ENCODE assay signal across 20 cellular contexts in genomic region chr10:126846959-126847358, GRCh38.
"Had no signal": no experiment of that assay in that cellular context is flagged by ENCODE, and none has a peak within 500 bp of the region (broad histone marks: within the 10 kb centered on the region; RNA-seq: fewer than 3 reads in every experiment).

No MANE protein-coding gene starts in this region.

- DNase-seq: activated CD4-positive, alpha-beta memory T cell treated with anti-CD3 and anti-CD28 coated beads, Interleukin-2, amount 10 ng/mL, durations not matched to agents 7 days and 5 days; activated CD4-positive, alpha-beta T cell treated with anti-CD3 and anti-CD28 coated beads for 36 hours; activated effector memory CD4-positive, alpha-beta T cell treated with Interleukin-2 at 50 U/mL for 16 hours; activated T-cell treated with anti-CD3 and anti-CD28 coated beads, Interleukin-2, amount 50 U/mL, for 24 hours; amniotic stem cell; dorsolateral prefrontal cortex; foreskin fibroblast; left cardiac atrium; lower lobe of right lung; pancreas; stimulated activated CD4-positive, alpha-beta T cell treated with anti-CD3 and anti-CD28 coated beads, Interleukin-1b, Interleukin-23, amount 100 ng/mL, for 48 hours; T-helper 17 cell; WERI-Rb-1 had no signal

- H3K27me3 ChIP-seq: breast epithelium, dorsolateral prefrontal cortex, pancreas had no signal

- H3K9me3 ChIP-seq: breast epithelium, lower lobe of right lung, pancreas, thoracic aorta had no signal

- FAIRE-seq: endometrium, pancreas had no signal

- H3K27ac Mint-ChIP-seq: activated CD4-positive, alpha-beta memory T cell treated with anti-CD3 and anti-CD28 coated beads, Interleukin-2, amount 10 ng/mL, durations not matched to agents 7 days and 5 days; activated CD4-positive, alpha-beta T cell treated with anti-CD3 and anti-CD28 coated beads for 36 hours; activated naive CD8-positive, alpha-beta T cell; activated T-cell treated with anti-CD3 and anti-CD28 coated beads, Interleukin-2, amount 50 U/mL, for 24 hours; mesothelial cell of epicardium; stimulated activated effector memory CD8-positive, alpha-beta T cell treated with anti-CD3 and anti-CD28 coated beads, Interleukin-12 subunit alpha, Interleukin-12 subunit beta, amount 100 ng/mL, for 72 hours; T-helper 17 cell had no signal

- H3K4me3 Mint-ChIP-seq: activated CD4-positive, alpha-beta memory T cell treated with anti-CD3 and anti-CD28 coated beads, Interleukin-2, amount 10 ng/mL, durations not matched to agents 7 days and 5 days; activated CD4-positive, alpha-beta T cell treated with anti-CD3 and anti-CD28 coated beads for 36 hours; activated naive CD8-positive, alpha-beta T cell; activated T-cell treated with anti-CD3 and anti-CD28 coated beads, Interleukin-2, amount 50 U/mL, for 24 hours; mesothelial cell of epicardium; stimulated activated effector memory CD8-positive, alpha-beta T cell treated with anti-CD3 and anti-CD28 coated beads, Interleukin-12 subunit alpha, Interleukin-12 subunit beta, amount 100 ng/mL, for 72 hours; T-helper 17 cell had no signal

- H3K4me1 ChIP-seq: breast epithelium, lower lobe of right lung, pancreas had no signal

- H3K27ac ChIP-seq: breast epithelium, dorsolateral prefrontal cortex, lower lobe of right lung, pancreas, thoracic aorta, WERI-Rb-1 had no signal

- H3K27me3 Mint-ChIP-seq: activated CD4-positive, alpha-beta memory T cell treated with anti-CD3 and anti-CD28 coated beads, Interleukin-2, amount 10 ng/mL, durations not matched to agents 7 days and 5 days; activated CD4-positive, alpha-beta T cell treated with anti-CD3 and anti-CD28 coated beads for 36 hours; activated naive CD8-positive, alpha-beta T cell; activated T-cell treated with anti-CD3 and anti-CD28 coated beads, Interleukin-2, amount 50 U/mL, for 24 hours had no signal

- H3K4me1 Mint-ChIP-seq: activated CD4-positive, alpha-beta memory T cell treated with anti-CD3 and anti-CD28 coated beads, Interleukin-2, amount 10 ng/mL, durations not matched to agents 7 days and 5 days; activated CD4-positive, alpha-beta T cell treated with anti-CD3 and anti-CD28 coated beads for 36 hours; mesothelial cell of epicardium; T-helper 17 cell had no signal

- ATAC-seq: activated CD4-positive, alpha-beta T cell treated with anti-CD3 and anti-CD28 coated beads for 36 hours; esophagus mucosa; left cardiac atrium; lower lobe of right lung; pancreas; stimulated activated effector memory CD8-positive, alpha-beta T cell treated with anti-CD3 and anti-CD28 coated beads, Interleukin-12 subunit alpha, Interleukin-12 subunit beta, amount 100 ng/mL, for 72 hours; T-helper 17 cell had no signal

- H3K36me3 ChIP-seq: breast epithelium, lower lobe of right lung, pancreas, thoracic aorta, WERI-Rb-1 had no signal

- H3K4me3 ChIP-seq: breast epithelium, dorsolateral prefrontal cortex, lower lobe of right lung, pancreas, thoracic aorta had no signal

- H3K36me3 Mint-ChIP-seq: activated naive CD8-positive, alpha-beta T cell; mesothelial cell of epicardium; stimulated activated effector memory CD8-positive, alpha-beta T cell treated with anti-CD3 and anti-CD28 coated beads, Interleukin-12 subunit alpha, Interleukin-12 subunit beta, amount 100 ng/mL, for 72 hours had no signal

- H3K9me3 Mint-ChIP-seq: activated T-cell treated with anti-CD3 and anti-CD28 coated beads, Interleukin-2, amount 50 U/mL, for 24 hours; mesothelial cell of epicardium; stimulated activated effector memory CD8-positive, alpha-beta T cell treated with anti-CD3 and anti-CD28 coated beads, Interleukin-12 subunit alpha, Interleukin-12 subunit beta, amount 100 ng/mL, for 72 hours had no signal
